Comparison of ENCODE assay signal across 14 cellular contexts in genomic region chr7:26346611-26347200, GRCh38. TPM values are rescaled to one million over a fixed set of nuclear protein-coding genes. Genes with fewer than 3 reads are reported as not detected.
DNase-seq lines count a peak whose midpoint lies in the region; ATAC-seq, FAIRE-seq and TF ChIP-seq lines count a peak whose summit lies in the region.
"Had no signal": no experiment of that assay in that cellular context is flagged by ENCODE, and none has a peak within 500 bp of the region (broad histone marks: within the 10 kb centered on the region; RNA-seq: fewer than 3 reads in every experiment).

No MANE protein-coding gene starts in this region.

- no peaks in the 10 kb centered on the region for H4K20me1 ChIP-seq in mammary epithelial cell (ENCODE audit: insufficient read depth, low read length)

- H3K27me3 ChIP-seq in mammary epithelial cell (ENCODE audit: insufficient read depth, low read length), result no peaks in the 10 kb centered on the region
- no peaks in the 10 kb centered on the region for H3K27me3 ChIP-seq in spleen (replicated peaks in 1 of 7)
- H3K27me3 ChIP-seq: ovary had no signal

- no peaks in the 10 kb centered on the region for H3K9me3 ChIP-seq in mammary epithelial cell (replicated peaks; ENCODE audit: insufficient read depth, low read length)
- H3K9me3 ChIP-seq in spleen, result no peaks in the 10 kb centered on the region
- H3K9me3 ChIP-seq: ovary had no signal

- ATAC-seq in GM21390 (IDR thresholded peaks at IDR 0.05; ENCODE audit: unreplicated experiment), result no peak

- H3K36me3 Mint-ChIP-seq in chondrocyte (ENCODE audit: low read depth), result no peaks in the 10 kb centered on the region

- peak overlapping the region; percentile 54 for H3K27ac ChIP-seq in mammary epithelial cell (ENCODE audit: insufficient read depth, low read depth, low read length)
- no peak overlapping the region for H3K27ac ChIP-seq in spleen
- H3K27ac ChIP-seq: ovary had no signal

- 61% methylated on average over 6 of the region's 7 CpGs for WGBS in mammary epithelial cell (ENCODE audit: low coverage, missing lambda C conversion rate)
- 56 to 85% (median 81%) methylated on average over 3 to 7 of the region's 7 CpGs for WGBS in spleen, 5 donors

- no peak overlapping the region for H3K27ac Mint-ChIP-seq in chondrocyte (ENCODE audit: unreplicated experiment)

- peak; percentile 37 for DNase-seq in CD1c-positive myeloid dendritic cell (ENCODE audit: extremely low spot score)
- peak; percentile 26 for DNase-seq in HTR-8/SVneo (ENCODE audit: insufficient read length, low spot score)
- peak; percentile 94 for DNase-seq in mammary epithelial cell
- DNase-seq in middle frontal gyrus (ENCODE audit: extremely low spot score, low spot score), result peak; percentile 31
- DNase-seq in mucosa of gallbladder (ENCODE audit: low spot score), result no peak
- DNase-seq in spleen, result no peak
- DNase-seq in chondrocyte (ENCODE audit: low spot score), result no peak
- DNase-seq: activated CD4-positive, alpha-beta T cell treated with anti-CD3 and anti-CD28 coated beads for 4 hours; KBM-7; NCI-H2171; ovary had no signal

- no peaks in the 10 kb centered on the region for H3K9me3 Mint-ChIP-seq in chondrocyte (ENCODE audit: low read depth)

- intact Hi-C loops in mammary epithelial cell (cut with micrococcal nuclease) (no loop called here), spleen (cut with DNase I; ENCODE audit: low total_unique reads) (no loop called here)

- no TSS peak for BruUV-seq in mammary epithelial cell (replicated peaks; lab: Mats Ljungman, UMichigan)

- CTCF ChIA-PET in mammary epithelial cell (lab: Charles Lee; ENCODE audit: low non-redundant PET), result no interaction called here

- H2AFZ ChIP-seq in mammary epithelial cell (ENCODE audit: low read depth, low read length), result peak overlapping the region; percentile 45

- H3K4me1 Mint-ChIP-seq in chondrocyte (ENCODE audit: low read depth), result no peaks in the 10 kb centered on the region

- H3K36me3 ChIP-seq in mammary epithelial cell (ENCODE audit: insufficient read depth, low read length) (no peaks in the 10 kb centered on the region), spleen (peaks cover 0 to 81% (median 12%) of the 10 kb centered on the region in 6 donors)
- H3K36me3 ChIP-seq: ovary had no signal

- in situ Hi-C loops in mammary epithelial cell (cut with MboI; ENCODE audit: low sequenced_read_pairs in 2 of 2), result no loop called here

- H3K27me3 Mint-ChIP-seq in chondrocyte (ENCODE audit: low read depth), result peaks cover 7% of the 10 kb centered on the region

- H3K4me1 ChIP-seq in mammary epithelial cell (ENCODE audit: insufficient read depth, low read length) (peaks cover 7% of the 10 kb centered on the region), spleen (peaks cover 0 to 22% (median 0%) of the 10 kb centered on the region in 6 donors)

- no peak for TF ChIP-seq CTCF in mammary epithelial cell (conservative IDR thresholded peaks at IDR 0.05 in 1 of 2, IDR thresholded peaks at IDR 0.05 in 1 of 2; ENCODE audit: extremely low read depth in 1 of 2, insufficient read depth in 1 of 2, low read depth in 1 of 2, low read length in 2 of 2)
- no peak for TF ChIP-seq CTCF in spleen (IDR thresholded peaks at IDR 0.05 in 8 of 11, conservative IDR thresholded peaks at IDR 0.05 in 3 of 11)
- no peak for TF ChIP-seq CTCF in chondrocyte (IDR thresholded peaks at IDR 0.05)

- no peak overlapping the region for H3K4me3 Mint-ChIP-seq in chondrocyte (ENCODE audit: unreplicated experiment)

- H3K9ac ChIP-seq in mammary epithelial cell (ENCODE audit: insufficient read depth, low read length), result no peak overlapping the region

- no peaks in the 10 kb centered on the region for H3K79me2 ChIP-seq in mammary epithelial cell (ENCODE audit: insufficient read depth, low read length)

- no peak for TF ChIP-seq POLR2A in spleen (IDR thresholded peaks at IDR 0.05)

- H3K4me2 ChIP-seq in mammary epithelial cell (ENCODE audit: insufficient read depth, low read depth, low read length), result peak overlapping the region; percentile 37

- no peak overlapping the region for H3K4me3 ChIP-seq in mammary epithelial cell (replicated peaks in 1 of 3; ENCODE audit: insufficient read depth in 1 of 3, low read depth in 2 of 3, low read length in 3 of 3)
- no peak overlapping the region for H3K4me3 ChIP-seq in spleen
- H3K4me3 ChIP-seq: ovary had no signal

- peak; percentile 13 for FAIRE-seq in HTR-8/SVneo (lab: Jason Lieb, UNC)
- FAIRE-seq: endothelial cell of umbilical vein, islet of Langerhans had no signal

- dilution Hi-C loops in mammary epithelial cell (cut with HindIII; ENCODE audit: low sequenced_read_pairs), result loop anchor here (10.0 kb wide), 1 partner anchor 48 kb away; no protein-coding TSS in a partner anchor

RNA-seq across cellular contexts. Expression of gene SNX10, which starts 55.0 kb away (rescaled TPM):
- total RNA-seq in mammary epithelial cell (10 to 100 TPM in 1 of 2 donors, 1 to 10 TPM in 1; 6.0 to 13.0 TPM), mucosa of gallbladder (5.4 TPM), spleen (10 to 100 TPM; 31.0 to 46.3 (median 42.1) TPM), chondrocyte (0.56 to 1.2 TPM (median 0.62 TPM) in 3 replicates)
- polyA plus RNA-seq in mammary epithelial cell (11.4 TPM), spleen (10 to 100 TPM; 20.8 to 38.6 (median 28.6) TPM)
- polyA minus RNA-seq in mammary epithelial cell, result 4.5 TPM

Comparison
In these comparisons a context has a peak if more than half of its experiments do, and no peak if none do; other contexts are left out.
1. DNase-seq: peak in CD1c-positive myeloid dendritic cell (single experiment), HTR-8/SVneo (single experiment), mammary epithelial cell (single experiment) and middle frontal gyrus (single experiment); none in mucosa of gallbladder (single experiment), spleen (single experiment) and chondrocyte (single experiment).